17 cellular contexts compared by ENCODE assay signal in the genomic region with DNA sequence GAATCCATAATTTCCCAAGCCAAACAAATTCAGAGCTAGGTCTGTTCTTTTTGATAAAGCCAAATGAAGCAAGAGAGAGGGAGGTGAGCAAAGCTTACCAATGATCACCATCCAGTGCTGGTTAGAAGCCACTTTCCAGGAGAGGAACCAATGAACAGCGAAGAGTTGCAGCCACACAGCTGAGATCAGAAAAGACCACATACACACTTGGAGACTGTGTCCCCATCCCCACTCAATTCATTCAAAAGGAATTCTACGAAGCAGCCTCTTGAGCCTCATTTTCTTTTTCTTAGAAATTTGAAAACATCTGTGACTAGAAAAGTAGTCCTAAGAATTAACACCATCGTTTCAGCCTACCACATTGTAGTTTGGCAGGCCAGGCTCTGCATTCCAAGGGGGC. TPM values are rescaled to one million over a fixed set of nuclear protein-coding genes. Genes with fewer than 3 reads are reported as not detected.
DNase-seq lines count a peak whose midpoint lies in the region; ATAC-seq and TF ChIP-seq lines count a peak whose summit lies in the region.
"Had no signal": no experiment of that assay in that cellular context is flagged by ENCODE, and none has a peak within 500 bp of the region (broad histone marks: within the 10 kb centered on the region; RNA-seq: fewer than 3 reads in every experiment).

No MANE protein-coding gene starts in this region.

- H3K4me2 ChIP-seq in DND-41 (ENCODE audit: insufficient read depth, low read length): peak overlapping the region; percentile 29; the same call in 1 of the 2 replicates
- H3K4me2 ChIP-seq in Karpas-422 (ENCODE audit: low read depth, low read length, poor library complexity, severe bottlenecking): no peak overlapping the region
- H3K4me2 ChIP-seq: KMS-11 had no signal

- H3K79me2 ChIP-seq in DND-41 (ENCODE audit: insufficient read depth, low read length): no peaks in the 10 kb centered on the region
- 0 out of 2 replicates have a peak, but pooled peaks cover 3% of the 10 kb centered on the region for H3K79me2 ChIP-seq in Karpas-422 (ENCODE audit: low read length)

- H2AFZ ChIP-seq in DND-41 (ENCODE audit: low read depth, low read length): no peak overlapping the region
- H2AFZ ChIP-seq in Karpas-422 (ENCODE audit: low read length): no peak overlapping the region

- H3K4me1 ChIP-seq in DND-41 (ENCODE audit: insufficient read depth, low read length) (peaks cover 11% of the 10 kb centered on the region; the same call in 1 of the 2 replicates), Karpas-422 (ENCODE audit: low read length) (0 out of 2 replicates have a peak, but pooled peaks cover 3% of the 10 kb centered on the region)
- H3K4me1 ChIP-seq: Caco-2 had no signal

- ATAC-seq in activated T-cell treated with anti-CD3 and anti-CD28 coated beads, Interleukin-2, amount 50 U/mL, for 4 hours: no peak
- ATAC-seq in DND-41 (ENCODE audit: insufficient read depth, low read depth) (no peak), HG03378 (IDR thresholded peaks at IDR 0.05; ENCODE audit: unreplicated experiment) (no peak)
- no peak for ATAC-seq in activated T-helper 17 cell treated with anti-CD3 and anti-CD28 coated beads, Interleukin-2, amount 50 U/mL, for 72 hours (replicated peaks)
- ATAC-seq: A549, Right ventricle myocardium inferior had no signal

- H3K9ac ChIP-seq in DND-41 (ENCODE audit: low read depth, low read length) (no peak overlapping the region), Karpas-422 (ENCODE audit: low read length) (no peak overlapping the region)
- H3K9ac ChIP-seq: KMS-11 had no signal

- no peak for DNase-seq in activated T-cell treated with anti-CD3 and anti-CD28 coated beads, Interleukin-2, amount 50 U/mL, for 4 hours
- no peak for DNase-seq in activated T-cell treated with anti-CD3 and anti-CD28 coated beads for 4 hours
- no peak for DNase-seq in DND-41
- no peak for DNase-seq in progenitor cell of endocrine pancreas (ENCODE audit: low spot score, unreplicated experiment)
- no peak for DNase-seq in Karpas-422
- DNase-seq: Caco-2, HFFc6, MG63, NCI-H1092 treated with DMSO at 0.1 percent for 48 hours, NCI-H2227 treated with DMSO at 0.1 percent for 48 hours, NCI-H524 treated with DMSO at 0.1 percent for 48 hours, Peyer's patch had no signal

- TF ChIP-seq CTCF in DND-41 (IDR thresholded peaks at IDR 0.05; ENCODE audit: borderline replicate concordance, extremely low read depth, low read length, poor library complexity, severe bottlenecking): no peak
- no peak for TF ChIP-seq CTCF in progenitor cell of endocrine pancreas (IDR thresholded peaks at IDR 0.05; ENCODE audit: unreplicated experiment)

- peak overlapping the region; percentile 34 for H3K27ac Mint-ChIP-seq in activated T-helper 17 cell treated with anti-CD3 and anti-CD28 coated beads, Interleukin-2, amount 50 U/mL, for 72 hours
- H3K27ac Mint-ChIP-seq in progenitor cell of endocrine pancreas: peak overlapping the region; percentile 70
- H3K27ac Mint-ChIP-seq: HFFc6 had no signal

- H3K9me2 ChIP-seq in Karpas-422 (replicated peaks; ENCODE audit: insufficient read depth, low read length): no peaks in the 10 kb centered on the region

- H3K27me3 ChIP-seq in DND-41 (ENCODE audit: insufficient read depth, low read length, poor library complexity) (no peaks in the 10 kb centered on the region), Karpas-422 (ENCODE audit: low read length) (no peaks in the 10 kb centered on the region)
- H3K27me3 ChIP-seq: MG63, Peyer's patch had no signal

- peaks cover 35% of the 10 kb centered on the region for H3K36me3 Mint-ChIP-seq in activated T-cell treated with anti-CD3 and anti-CD28 coated beads, Interleukin-2, amount 50 U/mL, for 4 hours (ENCODE audit: insufficient read depth)
- peaks cover 59% of the 10 kb centered on the region for H3K36me3 Mint-ChIP-seq in activated T-helper 17 cell treated with anti-CD3 and anti-CD28 coated beads, Interleukin-2, amount 50 U/mL, for 72 hours (ENCODE audit: low read depth)
- H3K36me3 Mint-ChIP-seq in progenitor cell of endocrine pancreas (ENCODE audit: insufficient read depth): peaks cover 26% of the 10 kb centered on the region

- no peak overlapping the region for H3K27ac ChIP-seq in DND-41 (ENCODE audit: low read length)
- H3K27ac ChIP-seq in Karpas-422 (ENCODE audit: low read length): no peak overlapping the region
- H3K27ac ChIP-seq: A549 had no signal

- H3K36me3 ChIP-seq in DND-41 (ENCODE audit: insufficient read depth, low read length): peaks cover 59% of the 10 kb centered on the region
- H3K36me3 ChIP-seq in Karpas-422 (ENCODE audit: insufficient read depth, low read length): peaks cover 41% of the 10 kb centered on the region

- H4K20me1 ChIP-seq in DND-41 (ENCODE audit: insufficient read depth, low read length) (peaks cover 30% of the 10 kb centered on the region), Karpas-422 (ENCODE audit: insufficient read depth, low read depth, low read length) (peaks cover 16% of the 10 kb centered on the region; the same call in 1 of the 2 replicates)

- H3K4me3 ChIP-seq in DND-41 (ENCODE audit: low read depth in 1 of 2, low read length in 2 of 2): no peak overlapping the region
- H3K4me3 ChIP-seq in Karpas-422 (ENCODE audit: low read length): no peak overlapping the region
- H3K4me3 ChIP-seq: A549, MG63, Peyer's patch had no signal

- H3K4me1 Mint-ChIP-seq in activated T-cell treated with anti-CD3 and anti-CD28 coated beads, Interleukin-2, amount 50 U/mL, for 4 hours (ENCODE audit: low read depth): peaks cover 10% of the 10 kb centered on the region
- H3K4me1 Mint-ChIP-seq in activated T-helper 17 cell treated with anti-CD3 and anti-CD28 coated beads, Interleukin-2, amount 50 U/mL, for 72 hours: peaks cover 20% of the 10 kb centered on the region
- peaks cover 30% of the 10 kb centered on the region for H3K4me1 Mint-ChIP-seq in progenitor cell of endocrine pancreas (ENCODE audit: low read depth)

- H3K9me3 Mint-ChIP-seq in activated T-cell treated with anti-CD3 and anti-CD28 coated beads, Interleukin-2, amount 50 U/mL, for 4 hours: no peaks in the 10 kb centered on the region
- no peaks in the 10 kb centered on the region for H3K9me3 Mint-ChIP-seq in activated T-helper 17 cell treated with anti-CD3 and anti-CD28 coated beads, Interleukin-2, amount 50 U/mL, for 72 hours
- H3K9me3 Mint-ChIP-seq in progenitor cell of endocrine pancreas (ENCODE audit: low read depth): no peaks in the 10 kb centered on the region
- H3K9me3 Mint-ChIP-seq: HFFc6 had no signal

- H3K9me3 ChIP-seq in DND-41 (ENCODE audit: insufficient read depth, low read length, severe bottlenecking) (no peaks in the 10 kb centered on the region), Karpas-422 (ENCODE audit: low read length) (no peaks in the 10 kb centered on the region)
- H3K9me3 ChIP-seq: A549, Caco-2, MG63, Peyer's patch had no signal

- peak overlapping the region; percentile 27 for H3K4me3 Mint-ChIP-seq in activated T-cell treated with anti-CD3 and anti-CD28 coated beads, Interleukin-2, amount 50 U/mL, for 4 hours
- H3K4me3 Mint-ChIP-seq in activated T-helper 17 cell treated with anti-CD3 and anti-CD28 coated beads, Interleukin-2, amount 50 U/mL, for 72 hours: no peak overlapping the region
- no peak overlapping the region for H3K4me3 Mint-ChIP-seq in progenitor cell of endocrine pancreas (ENCODE audit: low read depth)
- H3K4me3 Mint-ChIP-seq: HFFc6 had no signal

- H3K27me3 Mint-ChIP-seq in activated T-cell treated with anti-CD3 and anti-CD28 coated beads, Interleukin-2, amount 50 U/mL, for 4 hours (ENCODE audit: low read depth): peaks cover 2% of the 10 kb centered on the region
- H3K27me3 Mint-ChIP-seq in activated T-helper 17 cell treated with anti-CD3 and anti-CD28 coated beads, Interleukin-2, amount 50 U/mL, for 72 hours: no peaks in the 10 kb centered on the region
- H3K27me3 Mint-ChIP-seq in progenitor cell of endocrine pancreas: peaks cover 6% of the 10 kb centered on the region

RNA-seq across cellular contexts. Expression of gene UBE2Q1, which starts 9.1 kb away (rescaled TPM):
- 100 to 1,000 TPM in 2 of 3 donors, 10 to 100 TPM in 1; 99.0 to 106 (median 103) TPM for total RNA-seq in activated T-cell treated with anti-CD3 and anti-CD28 coated beads, Interleukin-2, amount 50 U/mL, for 4 hours
- 100 to 1,000 TPM in 1 of 2 donors, 10 to 100 TPM in 1; 91.6 to 118 TPM for total RNA-seq in activated T-helper 17 cell treated with anti-CD3 and anti-CD28 coated beads, Interleukin-2, amount 50 U/mL, for 72 hours
- 77.2 and 88.3 TPM in 2 replicates for total RNA-seq in progenitor cell of endocrine pancreas
- total RNA-seq in Karpas-422 (2014; rRNA removed; shearing (Covaris generic); ENCODE audit: low replicate concordance): 41.2 and 42.1 TPM in 2 replicates

RNA-seq across cellular contexts. Expression of gene CHRNB2, which starts 18.2 kb away (rescaled TPM):
- under 1 TPM in 1 of 3 donors, not detected in 2; 0.14 TPM for total RNA-seq in activated T-cell treated with anti-CD3 and anti-CD28 coated beads, Interleukin-2, amount 50 U/mL, for 4 hours
- under 1 TPM in 1 of 2 donors, not detected in 1; 0.05 TPM for total RNA-seq in activated T-helper 17 cell treated with anti-CD3 and anti-CD28 coated beads, Interleukin-2, amount 50 U/mL, for 72 hours
- total RNA-seq in progenitor cell of endocrine pancreas: 2.7 and 3.2 TPM in 2 replicates
- 0.29 and 0.48 TPM in 2 replicates for total RNA-seq in Karpas-422 (2014; rRNA removed; shearing (Covaris generic); ENCODE audit: low replicate concordance)
- total RNA-seq: Right ventricle myocardium inferior had no signal

RNA-seq across cellular contexts. Expression of gene SHE, which starts 47.2 kb away (rescaled TPM):
- total RNA-seq in activated T-cell treated with anti-CD3 and anti-CD28 coated beads, Interleukin-2, amount 50 U/mL, for 4 hours: under 1 TPM; 0.03 to 0.14 (median 0.05) TPM
- under 1 TPM in 1 of 2 donors, not detected in 1; 0.03 TPM for total RNA-seq in activated T-helper 17 cell treated with anti-CD3 and anti-CD28 coated beads, Interleukin-2, amount 50 U/mL, for 72 hours
- total RNA-seq in progenitor cell of endocrine pancreas: not detected in 2 replicates
- not detected in 2 replicates for total RNA-seq in Karpas-422 (2014; rRNA removed; shearing (Covaris generic); ENCODE audit: low replicate concordance)
- total RNA-seq: Caco-2, HFFc6 had no signal

RNA-seq across cellular contexts. Expression of gene TDRD10, which starts 47.4 kb away (rescaled TPM):
- not detected for total RNA-seq in activated T-cell treated with anti-CD3 and anti-CD28 coated beads, Interleukin-2, amount 50 U/mL, for 4 hours
- not detected for total RNA-seq in activated T-helper 17 cell treated with anti-CD3 and anti-CD28 coated beads, Interleukin-2, amount 50 U/mL, for 72 hours
- total RNA-seq in progenitor cell of endocrine pancreas: not detected in 2 replicates
- not detected in 2 replicates for total RNA-seq in Karpas-422 (2014; rRNA removed; shearing (Covaris generic); ENCODE audit: low replicate concordance)
- total RNA-seq: Caco-2, HFFc6 had no signal

RNA-seq across cellular contexts. Expression of gene ADAR, which starts 58.6 kb away (rescaled TPM):
- total RNA-seq in activated T-cell treated with anti-CD3 and anti-CD28 coated beads, Interleukin-2, amount 50 U/mL, for 4 hours: 100 to 1,000 TPM; 218 to 245 (median 245) TPM
- total RNA-seq in activated T-helper 17 cell treated with anti-CD3 and anti-CD28 coated beads, Interleukin-2, amount 50 U/mL, for 72 hours: 100 to 1,000 TPM; 185 to 213 TPM
- total RNA-seq in progenitor cell of endocrine pancreas: 168 and 179 TPM in 2 replicates
- total RNA-seq in Karpas-422 (2014; rRNA removed; shearing (Covaris generic); ENCODE audit: low replicate concordance): 140 and 144 TPM in 2 replicates
